In the genomic region with DNA sequence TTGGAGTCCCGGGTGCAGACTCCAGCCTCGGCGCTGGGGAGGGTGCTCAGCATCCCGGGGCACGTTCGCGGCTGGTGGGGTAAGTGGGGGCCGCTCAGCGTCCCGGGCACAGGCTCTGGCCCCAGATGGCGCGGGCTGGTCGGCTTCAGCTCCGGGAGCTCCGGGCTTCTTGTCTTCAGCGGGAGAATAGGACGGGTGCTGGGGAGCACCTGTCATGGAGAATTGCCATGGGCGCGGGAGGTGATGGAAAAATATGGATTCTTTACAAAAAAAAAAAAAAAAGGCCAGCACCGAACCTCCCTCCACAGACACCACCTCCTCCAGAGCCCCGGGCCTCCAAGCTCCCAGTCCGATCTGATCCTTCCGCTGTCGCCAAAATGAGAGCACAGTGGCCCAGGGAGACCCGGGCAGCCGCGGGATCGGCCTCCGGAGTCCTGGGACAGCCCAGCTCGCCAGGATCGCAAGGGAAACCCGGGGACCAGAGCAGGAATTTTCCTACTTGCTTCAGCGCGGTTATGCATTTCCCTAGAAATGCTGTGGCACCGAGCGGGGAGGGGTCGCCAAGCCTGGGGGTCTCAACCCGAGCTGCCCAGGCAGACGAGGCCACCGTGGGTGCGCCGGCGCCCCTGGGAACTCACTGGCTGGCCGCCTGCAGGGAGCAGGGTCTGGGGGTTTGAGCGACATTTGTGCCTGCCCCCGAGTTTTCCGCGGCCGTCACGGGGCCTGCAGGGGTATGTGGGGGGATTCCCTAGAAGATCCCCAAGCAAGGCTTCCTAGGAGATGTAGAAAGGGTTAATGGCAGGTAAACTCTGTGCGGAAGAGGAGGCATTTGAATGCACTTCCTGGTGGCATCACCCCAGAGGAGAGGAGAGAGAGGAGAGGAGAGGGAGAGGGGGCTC, we compare ENCODE assay signal across 12 cellular contexts.
DNase-seq lines count a peak whose midpoint lies in the region; ATAC-seq and TF ChIP-seq lines count a peak whose summit lies in the region.
"Had no signal": no experiment of that assay in that cellular context is flagged by ENCODE, and none has a peak within 500 bp of the region (broad histone marks: within the 10 kb centered on the region; RNA-seq: fewer than 3 reads in every experiment).

No MANE protein-coding gene starts in this region.

- intact Hi-C loops in transverse colon (cut with DNase I; ENCODE audit: low total_unique reads) = no loop called here

- no peaks in the 10 kb centered on the region for H3K36me3 Mint-ChIP-seq in naive B cell
- H3K36me3 Mint-ChIP-seq in activated naive CD4-positive, alpha-beta T cell treated with anti-CD3 and anti-CD28 coated beads, Interleukin-2, amount 50 U/mL, for 72 hours = no peaks in the 10 kb centered on the region
- H3K36me3 Mint-ChIP-seq: activated naive CD8-positive, alpha-beta T cell had no signal

- no peak for TF ChIP-seq POLR2A in transverse colon (IDR thresholded peaks at IDR 0.05)

- peak overlapping the region in 1 of 6 donors; percentile 13 for H3K27ac Mint-ChIP-seq in naive B cell
- H3K27ac Mint-ChIP-seq in activated naive CD4-positive, alpha-beta T cell treated with anti-CD3 and anti-CD28 coated beads, Interleukin-2, amount 50 U/mL, for 72 hours = no peak overlapping the region
- H3K27ac Mint-ChIP-seq: activated naive CD8-positive, alpha-beta T cell had no signal

- H3K27me3 Mint-ChIP-seq in naive B cell = peaks cover 43 to 80% (median 72%) of the 10 kb centered on the region in 3 donors

- H3K4me1 ChIP-seq in transverse colon = peaks cover 0 to 10% (median 4%) of the 10 kb centered on the region in 4 donors

- no peaks in the 10 kb centered on the region for H3K36me3 ChIP-seq in transverse colon

- H3K4me3 ChIP-seq in transverse colon = peak overlapping the region in 3 of 4 donors; percentile 15 to 47 (median 22)

- no peak for TF ChIP-seq CTCF in transverse colon (IDR thresholded peaks at IDR 0.05)

- H3K27ac ChIP-seq in cingulate gyrus (ENCODE audit: low read depth, low read length) (peak overlapping the region; percentile 60), transverse colon (no peak overlapping the region)

- H3K9me3 ChIP-seq in transverse colon = no peaks in the 10 kb centered on the region

- peaks cover 8 to 27% (median 26%) of the 10 kb centered on the region in 3 donors for H3K4me1 Mint-ChIP-seq in naive B cell

- H3K4me3 Mint-ChIP-seq in naive B cell = peak overlapping the region in 6 of 8 donors; percentile 48 to 72 (median 58)
- H3K4me3 Mint-ChIP-seq: activated naive CD8-positive, alpha-beta T cell had no signal

- in situ Hi-C loops in transverse colon (cut with MboI; ENCODE audit: low pct_ligation_motif_present in 1 of 4, low pct_unique_long_range_greater_than_20kb in 1 of 4, low sequenced_read_pairs in 3 of 4) = loop anchor here in 1 of 4 donors (25.0 kb wide), 1 partner anchor 1653 kb away; no protein-coding TSS in a partner anchor

- H3K27me3 ChIP-seq in transverse colon = peaks cover 59% of the 10 kb centered on the region

- H3K9me3 Mint-ChIP-seq in naive B cell = no peaks in the 10 kb centered on the region
- H3K9me3 Mint-ChIP-seq in activated naive CD4-positive, alpha-beta T cell treated with anti-CD3 and anti-CD28 coated beads, Interleukin-2, amount 50 U/mL, for 72 hours = no peaks in the 10 kb centered on the region

- peak; percentile 28 for DNase-seq in activated effector memory CD4-positive, alpha-beta T cell treated with anti-CD3 and anti-CD28 coated beads, Interleukin-2, amount 50 U/mL, for 16 hours
- DNase-seq in activated effector memory CD4-positive, alpha-beta T cell treated with Interleukin-2 at 50 U/mL for 16 hours = no peak
- DNase-seq in naive B cell (no peak), transverse colon (no peak)
- DNase-seq in activated naive CD4-positive, alpha-beta T cell treated with anti-CD3 and anti-CD28 coated beads, Interleukin-2, amount 50 U/mL, for 72 hours (ENCODE audit: low spot score in 2 of 2) = no peak
- DNase-seq: activated CD4-positive, alpha-beta T cell treated with anti-CD3 and anti-CD28 coated beads for 4 hours; NCI-H1930; SHP77 treated with DMSO at 0.1 percent for 48 hours had no signal

- no peak for TF ChIP-seq EP300 in transverse colon (IDR thresholded peaks at IDR 0.05; ENCODE audit: low read depth)

- 6 to 18% methylated on average over 15 to 45 of the region's 51 CpGs for WGBS in transverse colon (ENCODE audit: low coverage in 1 of 2), 2 donors

- no peak for ATAC-seq in naive B cell (ENCODE audit: low read depth in 2 of 2)
- ATAC-seq in activated naive CD4-positive, alpha-beta T cell treated with anti-CD3 and anti-CD28 coated beads, Interleukin-2, amount 50 U/mL, for 72 hours = no peak
- no peak for ATAC-seq in GM21447 (IDR thresholded peaks at IDR 0.05; ENCODE audit: unreplicated experiment)
- ATAC-seq in HG02678 (IDR thresholded peaks at IDR 0.05; ENCODE audit: unreplicated experiment) = no peak
